ENCODE assay signal across 31 cellular contexts in the genomic region with DNA sequence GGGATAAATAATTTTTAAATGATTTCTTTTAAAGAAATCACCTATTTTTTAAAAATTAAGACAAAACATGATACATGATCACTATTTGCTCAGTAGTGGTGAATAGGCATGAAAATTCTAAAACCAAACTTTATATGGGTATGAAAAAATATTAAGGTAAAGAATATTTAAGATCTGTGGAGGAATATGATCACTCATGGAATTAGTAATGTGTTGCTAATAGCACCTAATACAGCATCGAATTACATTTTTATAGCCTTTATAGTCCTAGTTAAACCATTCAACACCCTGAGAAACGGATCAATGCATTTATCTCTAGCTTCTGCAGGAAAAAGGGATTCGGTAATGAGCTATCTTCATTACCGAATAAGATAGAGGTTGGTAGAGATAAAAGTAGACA.
"Had no signal": no experiment of that assay in that cellular context is flagged by ENCODE, and none has a peak within 500 bp of the region (broad histone marks: within the 10 kb centered on the region; RNA-seq: fewer than 3 reads in every experiment).

No MANE protein-coding gene starts in this region.

- H3K36me3 ChIP-seq: adrenal gland, cardiac muscle cell, colonic mucosa, WERI-Rb-1 had no signal

- DNase-seq: activated B cell treated with CpG ODN at 0.5 μM for 24 hours; activated CD4-positive, alpha-beta T cell treated with anti-CD3 and anti-CD28 coated beads for 48 hours; activated CD4-positive, alpha-beta T cell treated with anti-CD3 and anti-CD28 coated beads, Interleukin-2, amount 50 U/mL, for 1 hour; activated CD4-positive, alpha-beta T cell treated with anti-CD3 and anti-CD28 coated beads, Interleukin-2, amount 50 U/mL, for 48 hours; activated CD8-positive, alpha-beta memory T cell treated with anti-CD3 and anti-CD28 coated beads for 24 hours; activated CD8-positive, alpha-beta T cell treated with anti-CD3 and anti-CD28 coated beads for 36 hours; activated effector memory CD4-positive, alpha-beta T cell treated with anti-CD3 and anti-CD28 coated beads, Interleukin-2, amount 50 U/mL, for 16 hours; activated naive CD4-positive, alpha-beta T cell treated with anti-CD3 and anti-CD28 coated beads for 36 hours; activated naive CD8-positive, alpha-beta T cell treated with anti-CD3 and anti-CD28 coated beads for 36 hours; activated naive CD8-positive, alpha-beta T cell treated with anti-CD3 and anti-CD28 coated beads, Interleukin-2, amount 50 U/mL, for 24 hours; activated T-cell treated with anti-CD3 and anti-CD28 coated beads, Interleukin-2, amount 50 U/mL, for 4 hours; adrenal gland; amygdala; aorta; body of pancreas; central memory CD4-positive, alpha-beta T cell; cerebellar nuclear complex; colonic mucosa; effector CD8-positive, alpha-beta T cell; foreskin fibroblast; head of caudate nucleus; T-helper 17 cell; T1000; WERI-Rb-1 had no signal

- H3K9me3 ChIP-seq: adrenal gland, body of pancreas, colonic mucosa had no signal

- ATAC-seq: activated CD4-positive, CD25-positive, alpha-beta regulatory T cell treated with anti-CD3 and anti-CD28 coated beads, Interleukin-2, amount 50 U/mL, for 24 hours; activated CD8-positive, alpha-beta T cell treated with anti-CD3 and anti-CD28 coated beads for 36 hours; activated naive CD8-positive, alpha-beta T cell treated with anti-CD3 and anti-CD28 coated beads, Interleukin-2, amount 50 U/mL, for 24 hours; activated T-cell treated with anti-CD3 and anti-CD28 coated beads, Interleukin-2, amount 50 U/mL, for 4 hours; activated T-helper 17 cell treated with anti-CD3 and anti-CD28 coated beads, Interleukin-2, amount 50 U/mL, for 72 hours; body of pancreas; T-helper 17 cell had no signal

- H3K4me1 ChIP-seq: adrenal gland, body of pancreas, colonic mucosa had no signal

- H3K4me3 ChIP-seq: adrenal gland, body of pancreas, cardiac muscle cell, colonic mucosa had no signal

- H3K27ac ChIP-seq: adrenal gland, body of pancreas, cardiac muscle cell, colonic mucosa, epithelial cell of prostate, WERI-Rb-1 had no signal

- FAIRE-seq: endometrium, endothelial cell of umbilical vein, frontal cortex had no signal

- H3K27me3 ChIP-seq: adrenal gland, body of pancreas, cardiac muscle cell, colonic mucosa had no signal
